8 cellular contexts compared by ENCODE assay signal in genomic region chr4:38160487-38161207, GRCh38.
DNase-seq lines count a peak whose midpoint lies in the region; ATAC-seq and TF ChIP-seq lines count a peak whose summit lies in the region.

No MANE protein-coding gene starts in this region.

- H3K36me3 Mint-ChIP-seq in activated CD8-positive, alpha-beta memory T cell treated with anti-CD3 and anti-CD28 coated beads, Interleukin-2, amount 10 ng/mL, durations not matched to agents 7 days and 5 days: peaks cover 15% of the 10 kb centered on the region
- H3K36me3 Mint-ChIP-seq in natural killer cell treated with Interleukin-12 subunit alpha and Interleukin-12 subunit beta and Interleukin-15 and Interleukin-18, amount 100 ng/mL, for 72 hours: no peaks in the 10 kb centered on the region

- peaks cover 6% of the 10 kb centered on the region for H3K27me3 Mint-ChIP-seq in activated CD8-positive, alpha-beta memory T cell treated with anti-CD3 and anti-CD28 coated beads, Interleukin-2, amount 10 ng/mL, durations not matched to agents 7 days and 5 days
- H3K27me3 Mint-ChIP-seq in natural killer cell treated with Interleukin-12 subunit alpha and Interleukin-12 subunit beta and Interleukin-15 and Interleukin-18, amount 100 ng/mL, for 72 hours: peaks cover 0 to 8% of the 10 kb centered on the region in 2 donors

- CTCF ChIA-PET in activated CD8-positive, alpha-beta memory T cell treated with anti-CD3 and anti-CD28 coated beads, Interleukin-2, amount 10 ng/mL, durations not matched to agents 7 days and 5 days (lab: Charles Lee): interaction anchor here (0.8 to 1.9 kb wide), 8 partner anchors 9 to 570 kb away, joined by 3 to 7 read pairs (median 4); no protein-coding TSS in a partner anchor

- peak; percentile 74 for DNase-seq in activated CD8-positive, alpha-beta memory T cell treated with anti-CD3 and anti-CD28 coated beads, Interleukin-2, amount 10 ng/mL, durations not matched to agents 7 days and 5 days
- no peak for DNase-seq in activated CD8-positive, alpha-beta memory T cell treated with anti-CD3 and anti-CD28 coated beads for 24 hours
- DNase-seq in NCI-H1436 (lab: John Stamatoyannopoulos, UW): peak; percentile 70
- peak; percentile 18 to 37 for DNase-seq in activated CD4-positive, alpha-beta T cell treated with anti-CD3 and anti-CD28 coated beads for 24 hours (ENCODE audit: low read depth in 2 of 2)
- DNase-seq in epithelial cell of esophagus (ENCODE audit: low read depth): peak; percentile 99
- no peak for DNase-seq in natural killer cell treated with Interleukin-12 subunit alpha and Interleukin-12 subunit beta and Interleukin-15 and Interleukin-18, amount 100 ng/mL, for 72 hours (ENCODE audit: low spot score)
- DNase-seq in inferior parietal cortex (ENCODE audit: extremely low spot score): no peak

- no peak overlapping the region for H3K4me3 ChIP-seq in epithelial cell of esophagus (ENCODE audit: low read length)

- peaks cover 36% of the 10 kb centered on the region for H3K4me1 Mint-ChIP-seq in activated CD8-positive, alpha-beta memory T cell treated with anti-CD3 and anti-CD28 coated beads, Interleukin-2, amount 10 ng/mL, durations not matched to agents 7 days and 5 days
- peaks cover 7 to 13% of the 10 kb centered on the region in 2 donors for H3K4me1 Mint-ChIP-seq in natural killer cell treated with Interleukin-12 subunit alpha and Interleukin-12 subunit beta and Interleukin-15 and Interleukin-18, amount 100 ng/mL, for 72 hours (ENCODE audit: low read depth in 2 of 2)

- peaks cover 7% of the 10 kb centered on the region for H3K9me3 Mint-ChIP-seq in activated CD8-positive, alpha-beta memory T cell treated with anti-CD3 and anti-CD28 coated beads, Interleukin-2, amount 10 ng/mL, durations not matched to agents 7 days and 5 days (ENCODE audit: low read depth)
- H3K9me3 Mint-ChIP-seq in natural killer cell treated with Interleukin-12 subunit alpha and Interleukin-12 subunit beta and Interleukin-15 and Interleukin-18, amount 100 ng/mL, for 72 hours: peaks cover 3% of the 10 kb centered on the region

- peak; percentile 90 for ATAC-seq in activated CD8-positive, alpha-beta memory T cell treated with anti-CD3 and anti-CD28 coated beads, Interleukin-2, amount 10 ng/mL, durations not matched to agents 7 days and 5 days
- peak; percentile 66 for ATAC-seq in HG02840 (IDR thresholded peaks at IDR 0.05; ENCODE audit: low FRiP score, unreplicated experiment)
- ATAC-seq in natural killer cell treated with Interleukin-12 subunit alpha and Interleukin-12 subunit beta and Interleukin-15 and Interleukin-18, amount 100 ng/mL, for 72 hours: peak; percentile 74 to 86

- H3K27ac Mint-ChIP-seq in activated CD8-positive, alpha-beta memory T cell treated with anti-CD3 and anti-CD28 coated beads, Interleukin-2, amount 10 ng/mL, durations not matched to agents 7 days and 5 days: peak overlapping the region; percentile 64
- peak overlapping the region; percentile 2 to 12 for H3K27ac Mint-ChIP-seq in natural killer cell treated with Interleukin-12 subunit alpha and Interleukin-12 subunit beta and Interleukin-15 and Interleukin-18, amount 100 ng/mL, for 72 hours

- H3K4me3 Mint-ChIP-seq in activated CD8-positive, alpha-beta memory T cell treated with anti-CD3 and anti-CD28 coated beads, Interleukin-2, amount 10 ng/mL, durations not matched to agents 7 days and 5 days: no peak overlapping the region
- H3K4me3 Mint-ChIP-seq in natural killer cell treated with Interleukin-12 subunit alpha and Interleukin-12 subunit beta and Interleukin-15 and Interleukin-18, amount 100 ng/mL, for 72 hours: no peak overlapping the region

- no peak for TF ChIP-seq CTCF in epithelial cell of esophagus (IDR thresholded peaks at IDR 0.05; ENCODE audit: insufficient read depth, low read depth, low read length, missing control alignments)

Comparison
In these comparisons a context has a peak if more than half of its experiments do, and no peak if none do; other contexts are left out.
1. DNase-seq: peak in activated CD8-positive, alpha-beta memory T cell treated with anti-CD3 and anti-CD28 coated beads, Interleukin-2, amount 10 ng/mL, durations not matched to agents 7 days and 5 days (single experiment), NCI-H1436 (single experiment), activated CD4-positive, alpha-beta T cell treated with anti-CD3 and anti-CD28 coated beads for 24 hours (2 of 2) and epithelial cell of esophagus (single experiment); none in activated CD8-positive, alpha-beta memory T cell treated with anti-CD3 and anti-CD28 coated beads for 24 hours (single experiment), natural killer cell treated with Interleukin-12 subunit alpha and Interleukin-12 subunit beta and Interleukin-15 and Interleukin-18, amount 100 ng/mL, for 72 hours (single experiment) and inferior parietal cortex (single experiment).
2. Peak in every context shown above with its lines, with median percentiles within 50 percentile points of each other: ATAC-seq.